30 cellular contexts compared by ENCODE assay signal in the genomic region with DNA sequence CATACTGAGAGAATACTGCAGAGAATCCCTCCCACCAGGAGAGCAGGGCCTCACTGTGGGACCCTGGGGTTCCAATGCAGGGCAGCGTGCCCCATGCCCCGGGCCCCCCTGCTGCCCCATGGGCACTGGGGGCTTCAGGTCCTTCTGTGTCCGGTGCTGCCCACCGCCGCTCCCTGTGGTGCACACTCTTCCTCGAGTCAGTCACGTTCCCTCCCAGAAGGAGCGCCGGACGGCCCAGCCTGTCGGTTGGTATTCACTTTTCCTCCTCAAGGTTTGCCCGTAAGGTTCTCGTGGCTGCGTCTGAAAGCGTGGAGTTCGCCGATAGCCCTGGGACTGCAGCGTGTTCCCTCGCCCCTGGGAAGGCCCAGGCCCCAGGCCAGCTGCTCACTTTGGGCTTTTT. TPM values are rescaled to one million over a fixed set of nuclear protein-coding genes. Genes with fewer than 3 reads are reported as not detected.
"Had no signal": no experiment of that assay in that cellular context is flagged by ENCODE, and none has a peak within 500 bp of the region (broad histone marks: within the 10 kb centered on the region; RNA-seq: fewer than 3 reads in every experiment).

No MANE protein-coding gene starts in this region.

- H3K4me1 ChIP-seq: body of pancreas, foreskin keratinocyte, gastrocnemius medialis had no signal

- H3K27me3 ChIP-seq: body of pancreas, esophagus muscularis mucosa, foreskin keratinocyte, gastrocnemius medialis had no signal

- H3K27me3 Mint-ChIP-seq: activated B cell treated with CpG ODN at 0.5 μM for 24 hours; activated CD8-positive, alpha-beta T cell treated with anti-CD3 and anti-CD28 coated beads for 36 hours; activated naive CD8-positive, alpha-beta T cell; activated T-helper 17 cell treated with anti-CD3 and anti-CD28 coated beads, Interleukin-2, amount 50 U/mL, for 72 hours; effector memory CD8-positive, alpha-beta T cell had no signal

- FAIRE-seq: colon had no signal

- ATAC-seq: activated CD4-positive, CD25-positive, alpha-beta regulatory T cell treated with anti-CD3 and anti-CD28 coated beads, Interleukin-2, amount 50 U/mL, for 24 hours; activated CD8-positive, alpha-beta T cell treated with anti-CD3 and anti-CD28 coated beads for 36 hours; activated T-cell treated with anti-CD3 and anti-CD28 coated beads, Interleukin-2, amount 50 U/mL, for 4 hours; activated T-helper 17 cell treated with anti-CD3 and anti-CD28 coated beads, Interleukin-2, amount 50 U/mL, for 72 hours; body of pancreas; effector memory CD8-positive, alpha-beta T cell; foreskin keratinocyte; gastrocnemius medialis had no signal

- H3K4me3 Mint-ChIP-seq: activated B cell treated with CpG ODN at 0.5 μM for 24 hours; activated CD8-positive, alpha-beta T cell treated with anti-CD3 and anti-CD28 coated beads for 36 hours; activated naive CD8-positive, alpha-beta T cell; activated T-cell treated with anti-CD3 and anti-CD28 coated beads, Interleukin-2, amount 50 U/mL, for 4 hours; activated T-helper 17 cell treated with anti-CD3 and anti-CD28 coated beads, Interleukin-2, amount 50 U/mL, for 72 hours; effector memory CD8-positive, alpha-beta T cell had no signal

- H3K36me3 Mint-ChIP-seq: activated naive CD8-positive, alpha-beta T cell had no signal

- H3K36me3 ChIP-seq: gastrocnemius medialis had no signal

- H3K4me3 ChIP-seq: body of pancreas, esophagus muscularis mucosa, gastrocnemius medialis had no signal

- H3K9me3 ChIP-seq: body of pancreas, esophagus muscularis mucosa, gastrocnemius medialis had no signal

- H3K9me3 Mint-ChIP-seq: activated B cell treated with CpG ODN at 0.5 μM for 24 hours; activated CD8-positive, alpha-beta T cell treated with anti-CD3 and anti-CD28 coated beads for 36 hours; activated T-cell treated with anti-CD3 and anti-CD28 coated beads, Interleukin-2, amount 50 U/mL, for 4 hours; activated T-helper 17 cell treated with anti-CD3 and anti-CD28 coated beads, Interleukin-2, amount 50 U/mL, for 72 hours; effector memory CD8-positive, alpha-beta T cell had no signal

- DNase-seq: activated B cell treated with CpG ODN at 0.5 μM for 24 hours; activated CD4-positive, alpha-beta T cell treated with anti-CD3 and anti-CD28 coated beads for 48 hours; activated CD4-positive, alpha-beta T cell treated with anti-CD3 and anti-CD28 coated beads, Interleukin-2, amount 50 U/mL, for 1 hour; activated CD4-positive, alpha-beta T cell treated with anti-CD3 and anti-CD28 coated beads, Interleukin-2, amount 50 U/mL, for 48 hours; activated CD8-positive, alpha-beta memory T cell treated with anti-CD3 and anti-CD28 coated beads for 24 hours; activated CD8-positive, alpha-beta T cell treated with anti-CD3 and anti-CD28 coated beads for 36 hours; activated effector memory CD4-positive, alpha-beta T cell treated with Interleukin-2 at 50 U/mL for 16 hours; activated gamma-delta T cell treated with Interleukin-2 at 50 U/mL for 16 hours; activated naive CD4-positive, alpha-beta T cell treated with anti-CD3 and anti-CD28 coated beads, Interleukin-2, amount 50 U/mL, for 16 hours; activated naive CD4-positive, alpha-beta T cell treated with Interleukin-2 at 50 U/mL for 16 hours; activated T-cell treated with anti-CD3 and anti-CD28 coated beads, Interleukin-2, amount 50 U/mL, for 4 hours; amniotic stem cell; anterior cingulate cortex; body of pancreas; caudate nucleus; cortex of kidney; dermis blood vessel endothelial cell; effector CD4-positive, alpha-beta T cell; effector memory CD8-positive, alpha-beta T cell; erythroblast; foreskin keratinocyte; gastrocnemius medialis; T-helper 2 cell had no signal

- H3K27ac ChIP-seq: body of pancreas, esophagus muscularis mucosa, foreskin keratinocyte, gastrocnemius medialis had no signal

- H3K27ac Mint-ChIP-seq: activated B cell treated with CpG ODN at 0.5 μM for 24 hours; activated CD8-positive, alpha-beta T cell treated with anti-CD3 and anti-CD28 coated beads for 36 hours; activated naive CD8-positive, alpha-beta T cell; activated T-helper 17 cell treated with anti-CD3 and anti-CD28 coated beads, Interleukin-2, amount 50 U/mL, for 72 hours; effector memory CD8-positive, alpha-beta T cell had no signal

- H3K4me1 Mint-ChIP-seq: activated B cell treated with CpG ODN at 0.5 μM for 24 hours; activated T-helper 17 cell treated with anti-CD3 and anti-CD28 coated beads, Interleukin-2, amount 50 U/mL, for 72 hours had no signal

RNA-seq across cellular contexts. Expression of gene FCN2, which starts 48.1 kb away (rescaled TPM):
- total RNA-seq: activated B cell treated with CpG ODN at 0.5 μM for 24 hours; activated CD8-positive, alpha-beta T cell treated with anti-CD3 and anti-CD28 coated beads for 36 hours; activated T-cell treated with anti-CD3 and anti-CD28 coated beads, Interleukin-2, amount 50 U/mL, for 4 hours; activated T-helper 17 cell treated with anti-CD3 and anti-CD28 coated beads, Interleukin-2, amount 50 U/mL, for 72 hours; body of pancreas; chondrocyte; dermis blood vessel endothelial cell; esophagus muscularis mucosa; foreskin keratinocyte; gastrocnemius medialis; T-helper 1 cell treated with Interleukin-12 subunit alpha and Interleukin-12 subunit beta and Interleukin-4 antibody, amounts not matched to agents 30 ng/mL and 1 ng/mL, for 36 hours had no signal
- polyA plus RNA-seq: foreskin keratinocyte had no signal
